ENCODE assay signal across 8 cellular contexts in genomic region chr9:127828262-127829031, GRCh38. TPM values are rescaled to one million over a fixed set of nuclear protein-coding genes. Genes with fewer than 3 reads are reported as not detected.
DNase-seq lines count a peak whose midpoint lies in the region; ATAC-seq, FAIRE-seq and TF ChIP-seq lines count a peak whose summit lies in the region.

No MANE protein-coding gene starts in this region.

- TF ChIP-seq EP300 in upper lobe of left lung (IDR thresholded peaks at IDR 0.05), result peak in 1 of 4 donors; percentile 8

- H3K4me1 Mint-ChIP-seq in MCF 10A (ENCODE audit: insufficient read depth, unreplicated experiment), result no peaks in the 10 kb centered on the region

- no peaks in the 10 kb centered on the region for H3K79me1 ChIP-seq in mesendoderm (ENCODE audit: low read length)

- peak overlapping the region; percentile 86 for H3K56ac ChIP-seq in mesendoderm (ENCODE audit: low read length)

- no peak overlapping the region for H2BK120ac ChIP-seq in mesendoderm (ENCODE audit: low read depth, low read length)

- no peak overlapping the region for H4K5ac ChIP-seq in mesendoderm (ENCODE audit: low read length)

- DNase-seq in breast epithelium (ENCODE audit: low spot score in 2 of 2) (peak; percentile 54 to 72), MCF 10A (ENCODE audit: unreplicated experiment) (no peak), endothelial cell of umbilical vein (ENCODE audit: low read depth, low spot score) (peak; percentile 79), mesendoderm (peak; percentile 98), upper lobe of left lung (peak; percentile 85 to 91), OCI-LY7 (ENCODE audit: low spot score) (no peak)
- no peak for DNase-seq in activated CD4-positive, alpha-beta T cell treated with anti-CD3 and anti-CD28 coated beads, Interleukin-2, amount 50 U/mL, for 48 hours
- no peak for DNase-seq in effector memory CD4-positive, alpha-beta T cell

- dilution Hi-C loops in endothelial cell of umbilical vein (cut with MboI; ENCODE audit: extremely low pct_ligation_motif_present, low sequenced_read_pairs), result no loop called here

- H3K4me1 ChIP-seq in breast epithelium (no peaks in the 10 kb centered on the region), endothelial cell of umbilical vein (ENCODE audit: control insufficient read depth, extremely low read depth, insufficient read depth, low read length) (peaks cover 44% of the 10 kb centered on the region), mesendoderm (ENCODE audit: control insufficient read depth, low read depth, low read length) (peaks cover 4% of the 10 kb centered on the region), upper lobe of left lung (peaks cover 59 to 71% (median 68%) of the 10 kb centered on the region in 4 donors), OCI-LY7 (ENCODE audit: insufficient read depth, low read length, poor library complexity, severe bottlenecking) (no peaks in the 10 kb centered on the region)
- no peaks in the 10 kb centered on the region for H3K4me1 ChIP-seq in effector memory CD4-positive, alpha-beta T cell (ENCODE audit: control insufficient read depth, insufficient read depth, low read length, poor library complexity, severe bottlenecking)

- no CpG with 5 or more reads among the region's 34 CpGs for WGBS in mesendoderm (ENCODE audit: extremely low coverage, insufficient coverage, low lambda C conversion rate)
- 26 to 35% methylated on average over 13 to 16 of the region's 34 CpGs for WGBS in upper lobe of left lung, 2 donors

- BruUV-seq in MCF 10A (replicated peaks; lab: Mats Ljungman, UMichigan) (no TSS peak), endothelial cell of umbilical vein (replicated peaks; lab: Mats Ljungman, UMichigan) (no TSS peak), OCI-LY7 (replicated peaks; lab: Mats Ljungman, UMichigan) (no TSS peak)

- FAIRE-seq in endothelial cell of umbilical vein (lab: Jason Lieb, UNC), result peak; percentile 81

- CTCF ChIA-PET in MCF 10A (lab: Yijun Ruan, JAX) (interaction anchor here (0.6 to 0.7 kb wide), 2 partner anchors 233 to 288 kb away, joined by 3 to 4 read pairs; no protein-coding TSS in a partner anchor), endothelial cell of umbilical vein (lab: Charles Lee) (interaction anchor here (0.9 to 3.5 kb wide), 5 partner anchors 9 to 41 kb away, joined by 3 to 33 read pairs (median 11); partner anchors contain the start of gene ENG), OCI-LY7 (lab: Charles Lee; ENCODE audit: unreplicated experiment) (no interaction called here)

- peak overlapping the region; percentile 31 to 54 (median 38) for H3K4me3 ChIP-seq in breast epithelium
- no peak overlapping the region for H3K4me3 ChIP-seq in endothelial cell of umbilical vein (replicated peaks in 1 of 3; ENCODE audit: insufficient read depth in 1 of 3, low read depth in 1 of 3, low read length in 3 of 3)
- no peak overlapping the region for H3K4me3 ChIP-seq in mesendoderm (ENCODE audit: low read length)
- H3K4me3 ChIP-seq in upper lobe of left lung, result peak overlapping the region in 2 of 4 donors; percentile 26 to 32
- H3K4me3 ChIP-seq in OCI-LY7 (ENCODE audit: low read depth, low read length, poor library complexity, severe bottlenecking), result no peak overlapping the region
- no peak overlapping the region for H3K4me3 ChIP-seq in effector memory CD4-positive, alpha-beta T cell (ENCODE audit: insufficient read depth, low read depth, low read length, poor library complexity, severe bottlenecking)

- H3K27me3 ChIP-seq in breast epithelium (no peaks in the 10 kb centered on the region), endothelial cell of umbilical vein (ENCODE audit: control insufficient read depth in 2 of 2, insufficient read depth in 2 of 2, low read length in 2 of 2) (no peaks in the 10 kb centered on the region), mesendoderm (ENCODE audit: insufficient read depth, low read length, poor library complexity) (no peaks in the 10 kb centered on the region), upper lobe of left lung (no peaks in the 10 kb centered on the region)
- H3K27me3 ChIP-seq in effector memory CD4-positive, alpha-beta T cell (replicated peaks; ENCODE audit: control insufficient read depth, insufficient read depth, low read length, poor library complexity, severe bottlenecking), result no peaks in the 10 kb centered on the region

- H3K27ac ChIP-seq in breast epithelium, result peak overlapping the region; percentile 63 to 89
- peak overlapping the region; percentile 81 for H3K27ac ChIP-seq in endothelial cell of umbilical vein (ENCODE audit: insufficient read depth, low read depth, low read length)
- peak overlapping the region; percentile 19 for H3K27ac ChIP-seq in mesendoderm (ENCODE audit: low read depth, low read length)
- peak overlapping the region; percentile 79 to 96 (median 86) for H3K27ac ChIP-seq in upper lobe of left lung
- H3K27ac ChIP-seq in OCI-LY7 (ENCODE audit: low read depth, low read length, poor library complexity, severe bottlenecking), result no peak overlapping the region
- H3K27ac ChIP-seq in effector memory CD4-positive, alpha-beta T cell (ENCODE audit: insufficient read depth, low read length, poor library complexity, severe bottlenecking), result no peak overlapping the region

- no peak overlapping the region for H3K4ac ChIP-seq in mesendoderm (ENCODE audit: low read depth, low read length)

- H3K9me1 ChIP-seq in endothelial cell of umbilical vein (replicated peaks; ENCODE audit: control insufficient read depth, extremely low read depth, insufficient read depth, low read length), result no peaks in the 10 kb centered on the region

- H2BK5ac ChIP-seq in mesendoderm (ENCODE audit: low read length), result no peak overlapping the region

- no peak overlapping the region for H2BK15ac ChIP-seq in mesendoderm (replicated peaks; ENCODE audit: low read depth)

- H3K4me2 ChIP-seq in endothelial cell of umbilical vein (ENCODE audit: insufficient read depth, low read length) (peak overlapping the region; percentile 31), mesendoderm (ENCODE audit: low read length) (peak overlapping the region; percentile 66), OCI-LY7 (ENCODE audit: low read length) (no peak overlapping the region)

- intact Hi-C loops in breast epithelium (cut with DNase I; ENCODE audit: low total_unique reads), result no loop called here
- intact Hi-C loops in MCF 10A (cut with micrococcal nuclease), result no loop called here
- intact Hi-C loops in endothelial cell of umbilical vein (cut with micrococcal nuclease), result loop anchor here (1.0 kb wide), 2 partner anchors 10 to 42 kb away; no protein-coding TSS in a partner anchor
- intact Hi-C loops in OCI-LY7 (cut with micrococcal nuclease; ENCODE audit: unreplicated experiment), result no loop called here

- H4K20me1 ChIP-seq in endothelial cell of umbilical vein (replicated peaks; ENCODE audit: control insufficient read depth, extremely low read depth, insufficient read depth, low read length) (no peaks in the 10 kb centered on the region), OCI-LY7 (ENCODE audit: insufficient read depth, low read length) (no peaks in the 10 kb centered on the region)

- no peak overlapping the region for H3K4me3 Mint-ChIP-seq in MCF 10A (ENCODE audit: unreplicated experiment)

- no peaks in the 10 kb centered on the region for H3K9me3 Mint-ChIP-seq in MCF 10A (ENCODE audit: unreplicated experiment)

- no peaks in the 10 kb centered on the region for H3K9me3 ChIP-seq in breast epithelium
- H3K9me3 ChIP-seq in endothelial cell of umbilical vein (replicated peaks; ENCODE audit: control insufficient read depth, insufficient read depth, low read length), result no peaks in the 10 kb centered on the region
- no peaks in the 10 kb centered on the region for H3K9me3 ChIP-seq in upper lobe of left lung
- no peaks in the 10 kb centered on the region for H3K9me3 ChIP-seq in OCI-LY7 (ENCODE audit: low read length)
- no peaks in the 10 kb centered on the region for H3K9me3 ChIP-seq in effector memory CD4-positive, alpha-beta T cell (ENCODE audit: control insufficient read depth, low read length)

- H2AFZ ChIP-seq in endothelial cell of umbilical vein (ENCODE audit: low read depth, low read length) (no peak overlapping the region), OCI-LY7 (ENCODE audit: low read length) (no peak overlapping the region)

- POLR2A ChIA-PET in MCF 10A (lab: Yijun Ruan, JAX), result interaction anchor here (1.0 to 1.1 kb wide), 2 partner anchors 9 to 24 kb away, joined by 3 read pairs; no protein-coding TSS in a partner anchor
- POLR2A ChIA-PET in endothelial cell of umbilical vein (lab: Charles Lee), result no interaction called here
- POLR2A ChIA-PET in OCI-LY7 (lab: Charles Lee), result interaction anchor here (0.6 kb wide), 1 partner anchor 16 kb away, joined by 3 read pairs; no protein-coding TSS in a partner anchor

- peak overlapping the region; percentile 94 for H3K23ac ChIP-seq in mesendoderm (ENCODE audit: low read length)

- H3K36me3 Mint-ChIP-seq in MCF 10A (ENCODE audit: insufficient read depth, unreplicated experiment), result peaks cover 25% of the 10 kb centered on the region

- H3K9me2 ChIP-seq in OCI-LY7 (ENCODE audit: insufficient read depth, low read length), result no peaks in the 10 kb centered on the region

- no peak for TF ChIP-seq POLR2A in breast epithelium (IDR thresholded peaks at IDR 0.05)
- peak; percentile 64 for TF ChIP-seq POLR2A in endothelial cell of umbilical vein (IDR thresholded peaks at IDR 0.05; ENCODE audit: low read depth, low read length)
- TF ChIP-seq POLR2A in upper lobe of left lung (IDR thresholded peaks at IDR 0.05), result peak in 2 of 4 donors; percentile 79 to 80

- peaks cover 89% of the 10 kb centered on the region for H3K79me2 ChIP-seq in endothelial cell of umbilical vein (ENCODE audit: control insufficient read depth, insufficient read depth, low read length)
- no peaks in the 10 kb centered on the region for H3K79me2 ChIP-seq in mesendoderm (ENCODE audit: control insufficient read depth, insufficient read depth, low read length)
- H3K79me2 ChIP-seq in OCI-LY7 (ENCODE audit: insufficient read depth, low read depth, low read length), result no peaks in the 10 kb centered on the region

- no peak overlapping the region for H2AK5ac ChIP-seq in mesendoderm (ENCODE audit: low read length)

- H3K9ac ChIP-seq in endothelial cell of umbilical vein (replicated peaks; ENCODE audit: extremely low read depth, insufficient read depth, low read length) (peak overlapping the region; percentile 69), mesendoderm (ENCODE audit: low read length) (peak overlapping the region; percentile 75)

- peak overlapping the region; percentile 44 for H3K18ac ChIP-seq in mesendoderm (ENCODE audit: low read length)

- no peak overlapping the region for H3K27ac Mint-ChIP-seq in MCF 10A (ENCODE audit: low read depth, unreplicated experiment)

- H3K27me3 Mint-ChIP-seq in MCF 10A (ENCODE audit: insufficient read depth, unreplicated experiment), result no peaks in the 10 kb centered on the region

- H4K8ac ChIP-seq in mesendoderm (ENCODE audit: low read depth, low read length), result no peak overlapping the region

- H3K36me3 ChIP-seq in breast epithelium (no peaks in the 10 kb centered on the region), endothelial cell of umbilical vein (ENCODE audit: control insufficient read depth in 2 of 2, extremely low read depth in 1 of 2, insufficient read depth in 2 of 2, low read length in 2 of 2) (peaks cover 36 to 51% of the 10 kb centered on the region in 2 experiments), mesendoderm (ENCODE audit: control insufficient read depth, insufficient read depth, low read length) (no peaks in the 10 kb centered on the region), upper lobe of left lung (peaks cover 0 to 45% (median 30%) of the 10 kb centered on the region in 4 donors), OCI-LY7 (ENCODE audit: insufficient read depth, low read length) (no peaks in the 10 kb centered on the region)
- no peaks in the 10 kb centered on the region for H3K36me3 ChIP-seq in effector memory CD4-positive, alpha-beta T cell (ENCODE audit: control insufficient read depth, insufficient read depth, low read length)

- ATAC-seq in upper lobe of left lung (ENCODE audit: low FRiP score in 2 of 2), result peak; percentile 85 to 94

- TF ChIP-seq CTCF in breast epithelium (IDR thresholded peaks at IDR 0.05) (no peak), MCF 10A (IDR thresholded peaks at IDR 0.05; ENCODE audit: unreplicated experiment) (no peak), endothelial cell of umbilical vein (IDR thresholded peaks at IDR 0.05; ENCODE audit: extremely low read depth in 1 of 2, insufficient read depth in 1 of 2, low read depth in 1 of 2, low read length in 2 of 2) (no peak), upper lobe of left lung (IDR thresholded peaks at IDR 0.05) (peak in 3 of 6 experiments; percentile 35 to 41 (median 37)), OCI-LY7 (conservative IDR thresholded peaks at IDR 0.05; ENCODE audit: low read length) (no peak)

RNA-seq across cellular contexts. Expression of gene FPGS, which starts 25.8 kb away (rescaled TPM):
- total RNA-seq in breast epithelium (100 to 1,000 TPM in 1 of 3 donors, 10 to 100 TPM in 2; 56.3 to 108 (median 78.6) TPM), MCF 10A (2022) (130 and 131 TPM in 2 replicates), endothelial cell of umbilical vein (90.2 and 90.7 TPM in 2 replicates), upper lobe of left lung (100 to 1,000 TPM in 2 of 6 donors, 10 to 100 TPM in 4; 85.1 to 337 (median 95.5) TPM), OCI-LY7 (2022) (132 and 165 TPM in 2 replicates)
- 77.7 and 129 TPM in 2 replicates for polyA plus RNA-seq in endothelial cell of umbilical vein
- 67.9 and 72.7 TPM in 2 replicates for polyA plus RNA-seq in endothelial cell of umbilical vein (2011; cell fraction: cytosol; rRNA removed)
- polyA plus RNA-seq in endothelial cell of umbilical vein (2011; cell fraction: nucleus; rRNA removed), result 116 and 150 TPM in 2 replicates
- 58.5 and 71.2 TPM in 2 replicates for polyA plus RNA-seq in endothelial cell of umbilical vein (2012)
- 76.5 and 80.5 TPM in 2 replicates for polyA minus RNA-seq in endothelial cell of umbilical vein
- polyA minus RNA-seq in endothelial cell of umbilical vein (2011; cell fraction: cytosol; rRNA and poly(A)+ RNA removed), result 58.0 TPM
- polyA minus RNA-seq in endothelial cell of umbilical vein (2011; cell fraction: nucleus; rRNA and poly(A)+ RNA removed), result 45.1 and 52.0 TPM in 2 replicates
- 34.2 TPM for polyA plus RNA-seq in mesendoderm (2013, experiment 1 of 2)
- 34.4 TPM for polyA plus RNA-seq in mesendoderm (2013, experiment 2 of 2)
- 136 and 147 TPM in 2 replicates for total RNA-seq in OCI-LY7 (2014; rRNA removed; shearing (Covaris generic))

RNA-seq across cellular contexts. Expression of gene ENG, which starts 26.0 kb away (rescaled TPM):
- total RNA-seq in breast epithelium, result 10 to 100 TPM; 21.5 to 50.8 (median 30.9) TPM
- total RNA-seq in MCF 10A (2022), result 19.2 and 22.1 TPM in 2 replicates
- total RNA-seq in endothelial cell of umbilical vein, result 688 and 728 TPM in 2 replicates
- 338 and 355 TPM in 2 replicates for polyA plus RNA-seq in endothelial cell of umbilical vein
- polyA plus RNA-seq in endothelial cell of umbilical vein (2011; cell fraction: cytosol; rRNA removed), result 321 and 356 TPM in 2 replicates
- 246 and 249 TPM in 2 replicates for polyA plus RNA-seq in endothelial cell of umbilical vein (2011; cell fraction: nucleus; rRNA removed)
- 646 and 659 TPM in 2 replicates for polyA plus RNA-seq in endothelial cell of umbilical vein (2012)
- polyA minus RNA-seq in endothelial cell of umbilical vein, result 275 and 289 TPM in 2 replicates
- polyA minus RNA-seq in endothelial cell of umbilical vein (2011; cell fraction: cytosol; rRNA and poly(A)+ RNA removed), result 28.9 TPM
- 123 and 127 TPM in 2 replicates for polyA minus RNA-seq in endothelial cell of umbilical vein (2011; cell fraction: nucleus; rRNA and poly(A)+ RNA removed)
- polyA plus RNA-seq in mesendoderm (2013, experiment 1 of 2), result 5.9 TPM
- 5.4 TPM for polyA plus RNA-seq in mesendoderm (2013, experiment 2 of 2)
- total RNA-seq in upper lobe of left lung, result 100 to 1,000 TPM in 4 of 6 donors, 10 to 100 TPM in 2; 45.7 to 378 (median 178) TPM
- not detected in 2 replicates for total RNA-seq in OCI-LY7 (2014; rRNA removed; shearing (Covaris generic))
- not detected in 2 replicates for total RNA-seq in OCI-LY7 (2022)

RNA-seq across cellular contexts. Expression of gene CDK9, which starts 42.6 kb away (rescaled TPM):
- 10 to 100 TPM; 60.0 to 70.4 (median 63.9) TPM for total RNA-seq in breast epithelium
- 62.1 and 84.0 TPM in 2 replicates for total RNA-seq in MCF 10A (2022)
- total RNA-seq in endothelial cell of umbilical vein, result 124 and 128 TPM in 2 replicates
- 92.2 and 99.0 TPM in 2 replicates for polyA plus RNA-seq in endothelial cell of umbilical vein
- polyA plus RNA-seq in endothelial cell of umbilical vein (2011; cell fraction: cytosol; rRNA removed), result 50.0 and 61.0 TPM in 2 replicates
- 193 and 200 TPM in 2 replicates for polyA plus RNA-seq in endothelial cell of umbilical vein (2011; cell fraction: nucleus; rRNA removed)
- 76.9 and 94.3 TPM in 2 replicates for polyA plus RNA-seq in endothelial cell of umbilical vein (2012)
- polyA minus RNA-seq in endothelial cell of umbilical vein, result 88.4 and 92.9 TPM in 2 replicates
- polyA minus RNA-seq in endothelial cell of umbilical vein (2011; cell fraction: cytosol; rRNA and poly(A)+ RNA removed), result 63.0 TPM
- 58.3 and 65.1 TPM in 2 replicates for polyA minus RNA-seq in endothelial cell of umbilical vein (2011; cell fraction: nucleus; rRNA and poly(A)+ RNA removed)
- polyA plus RNA-seq in mesendoderm (2013, experiment 1 of 2), result 50.9 TPM
- polyA plus RNA-seq in mesendoderm (2013, experiment 2 of 2), result 48.8 TPM
- total RNA-seq in upper lobe of left lung, result 100 to 1,000 TPM in 3 of 6 donors, 10 to 100 TPM in 3; 69.8 to 168 (median 106) TPM
- 69.8 and 80.0 TPM in 2 replicates for total RNA-seq in OCI-LY7 (2014; rRNA removed; shearing (Covaris generic))
- 123 and 136 TPM in 2 replicates for total RNA-seq in OCI-LY7 (2022)

RNA-seq across cellular contexts. Expression of gene AK1, which starts 49.0 kb away (rescaled TPM):
- total RNA-seq in breast epithelium (10 to 100 TPM; 23.5 to 30.2 (median 23.6) TPM), MCF 10A (2022) (75.9 and 94.3 TPM in 2 replicates), endothelial cell of umbilical vein (113 and 115 TPM in 2 replicates), upper lobe of left lung (100 to 1,000 TPM; 106 to 239 (median 161) TPM), OCI-LY7 (2022) (21.6 and 22.6 TPM in 2 replicates)
- 148 and 157 TPM in 2 replicates for polyA plus RNA-seq in endothelial cell of umbilical vein
- 189 and 191 TPM in 2 replicates for polyA plus RNA-seq in endothelial cell of umbilical vein (2011; cell fraction: cytosol; rRNA removed)
- polyA plus RNA-seq in endothelial cell of umbilical vein (2011; cell fraction: nucleus; rRNA removed), result 108 and 134 TPM in 2 replicates
- 173 and 181 TPM in 2 replicates for polyA plus RNA-seq in endothelial cell of umbilical vein (2012)
- 33.5 and 35.7 TPM in 2 replicates for polyA minus RNA-seq in endothelial cell of umbilical vein
- 36.3 TPM for polyA minus RNA-seq in endothelial cell of umbilical vein (2011; cell fraction: cytosol; rRNA and poly(A)+ RNA removed)
- 5.2 TPM in 2 replicates for polyA minus RNA-seq in endothelial cell of umbilical vein (2011; cell fraction: nucleus; rRNA and poly(A)+ RNA removed)
- 24.5 TPM for polyA plus RNA-seq in mesendoderm (2013, experiment 1 of 2)
- 21.1 TPM for polyA plus RNA-seq in mesendoderm (2013, experiment 2 of 2)
- 10.7 and 19.5 TPM in 2 replicates for total RNA-seq in OCI-LY7 (2014; rRNA removed; shearing (Covaris generic))

RNA-seq across cellular contexts. Expression of gene SH2D3C, which starts 50.0 kb away (rescaled TPM):
- 10 to 100 TPM in 1 of 3 donors, 1 to 10 TPM in 2; 6.0 to 15.4 (median 6.9) TPM for total RNA-seq in breast epithelium
- not detected in 2 replicates for total RNA-seq in MCF 10A (2022)
- 95.0 and 102 TPM in 2 replicates for total RNA-seq in endothelial cell of umbilical vein
- 173 and 218 TPM in 2 replicates for polyA plus RNA-seq in endothelial cell of umbilical vein
- 61.4 and 68.1 TPM in 2 replicates for polyA plus RNA-seq in endothelial cell of umbilical vein (2011; cell fraction: cytosol; rRNA removed)
- polyA plus RNA-seq in endothelial cell of umbilical vein (2011; cell fraction: nucleus; rRNA removed), result 67.4 and 92.8 TPM in 2 replicates
- 42.8 and 49.4 TPM in 2 replicates for polyA plus RNA-seq in endothelial cell of umbilical vein (2012)
- 104 and 130 TPM in 2 replicates for polyA minus RNA-seq in endothelial cell of umbilical vein
- not detected for polyA minus RNA-seq in endothelial cell of umbilical vein (2011; cell fraction: cytosol; rRNA and poly(A)+ RNA removed)
- polyA minus RNA-seq in endothelial cell of umbilical vein (2011; cell fraction: nucleus; rRNA and poly(A)+ RNA removed), result 45.1 and 63.7 TPM in 2 replicates
- 2.0 TPM for polyA plus RNA-seq in mesendoderm (2013, experiment 1 of 2)
- polyA plus RNA-seq in mesendoderm (2013, experiment 2 of 2), result 2.3 TPM
- total RNA-seq in upper lobe of left lung, result 10 to 100 TPM; 17.5 to 90.4 (median 37.5) TPM
- 38.5 and 40.0 TPM in 2 replicates for total RNA-seq in OCI-LY7 (2014; rRNA removed; shearing (Covaris generic))
- total RNA-seq in OCI-LY7 (2022), result 39.1 and 45.7 TPM in 2 replicates

Comparison
In these comparisons a context has a peak if more than half of its experiments do, and no peak if none do; other contexts are left out.
1. DNase-seq: peak in breast epithelium (2 of 2), endothelial cell of umbilical vein (single experiment), mesendoderm (single experiment) and upper lobe of left lung (2 of 2); none in MCF 10A (single experiment), OCI-LY7 (single experiment), activated CD4-positive, alpha-beta T cell treated with anti-CD3 and anti-CD28 coated beads, Interleukin-2, amount 50 U/mL, for 48 hours (0 of 2) and effector memory CD4-positive, alpha-beta T cell (0 of 3).
2. H3K27ac ChIP-seq: peak in breast epithelium (2 of 2), endothelial cell of umbilical vein (single experiment), mesendoderm (single experiment) and upper lobe of left lung (4 of 4); none in OCI-LY7 (single experiment) and effector memory CD4-positive, alpha-beta T cell (single experiment).
3. H3K4me3 ChIP-seq: peak in breast epithelium (3 of 3); none in endothelial cell of umbilical vein (0 of 3), mesendoderm (single experiment), OCI-LY7 (single experiment) and effector memory CD4-positive, alpha-beta T cell (single experiment).
4. RNA of gene ENG, which starts 26.0 kb away (total RNA-seq): 688 to 728 TPM in endothelial cell of umbilical vein, 45.7 to 378 TPM in upper lobe of left lung, 21.5 to 50.8 TPM in breast epithelium and 19.2 to 22.1 TPM in MCF 10A; not detected in OCI-LY7; every median in the first group is over 10 times any median in the second.